Comparison of ENCODE assay signal across 21 cellular contexts in genomic region chr2:120208381-120209353, GRCh38.
"Had no signal": no experiment of that assay in that cellular context is flagged by ENCODE, and none has a peak within 500 bp of the region (broad histone marks: within the 10 kb centered on the region; RNA-seq: fewer than 3 reads in every experiment).

No MANE protein-coding gene starts in this region.

- H3K4me3 Mint-ChIP-seq: activated CD4-positive, alpha-beta memory T cell treated with anti-CD3 and anti-CD28 coated beads, Interleukin-2, amount 10 ng/mL, durations not matched to agents 7 days and 5 days; activated naive CD4-positive, alpha-beta T cell treated with anti-CD3 and anti-CD28 coated beads for 36 hours; activated T-cell treated with anti-CD3 and anti-CD28 coated beads, Interleukin-2, amount 50 U/mL, for 24 hours; dendritic cell treated with granulocyte-macrophage colony-stimulating factor and Interleukin-4, amounts not matched to agents 40 ng/mL and 50 ng/mL, for 4 days; naive B cell; WTC11 had no signal

- H3K27ac ChIP-seq: body of pancreas, prostate gland had no signal

- H3K36me3 Mint-ChIP-seq: naive B cell, WTC11 had no signal

- H3K27me3 Mint-ChIP-seq: activated CD4-positive, alpha-beta memory T cell treated with anti-CD3 and anti-CD28 coated beads, Interleukin-2, amount 10 ng/mL, durations not matched to agents 7 days and 5 days; activated T-cell treated with anti-CD3 and anti-CD28 coated beads, Interleukin-2, amount 50 U/mL, for 24 hours; dendritic cell treated with granulocyte-macrophage colony-stimulating factor and Interleukin-4, amounts not matched to agents 40 ng/mL and 50 ng/mL, for 4 days; naive B cell had no signal

- DNase-seq: activated CD4-positive, alpha-beta memory T cell treated with anti-CD3 and anti-CD28 coated beads, Interleukin-2, amount 10 ng/mL, durations not matched to agents 7 days and 5 days; activated CD8-positive, alpha-beta memory T cell treated with anti-CD3 and anti-CD28 coated beads, Interleukin-2, amount 50 U/mL, for 4 hours; activated naive CD4-positive, alpha-beta T cell treated with anti-CD3 and anti-CD28 coated beads for 36 hours; activated T-cell treated with anti-CD3 and anti-CD28 coated beads, Interleukin-2, amount 50 U/mL, for 24 hours; anterior cingulate cortex; body of pancreas; caudate nucleus; effector CD4-positive, alpha-beta T cell; erythroblast; foreskin fibroblast; lower lobe of right lung; naive B cell; stimulated activated CD4-positive, alpha-beta T cell treated with anti-CD3 and anti-CD28 coated beads, Interleukin-2, amount 100 ng/mL, for 48 hours; stimulated activated CD8-positive, alpha-beta memory T cell treated with anti-CD3 and anti-CD28 coated beads, Interleukin-4, amount 100 ng/mL, for 48 hours; stimulated activated naive CD4-positive, alpha-beta T cell treated with Interleukin-2 at 50 U/mL for 16 hours; T1000 had no signal

- H3K9me3 Mint-ChIP-seq: activated CD4-positive, alpha-beta memory T cell treated with anti-CD3 and anti-CD28 coated beads, Interleukin-2, amount 10 ng/mL, durations not matched to agents 7 days and 5 days; activated naive CD4-positive, alpha-beta T cell treated with anti-CD3 and anti-CD28 coated beads for 36 hours; activated T-cell treated with anti-CD3 and anti-CD28 coated beads, Interleukin-2, amount 50 U/mL, for 24 hours; dendritic cell treated with granulocyte-macrophage colony-stimulating factor and Interleukin-4, amounts not matched to agents 40 ng/mL and 50 ng/mL, for 4 days; naive B cell; WTC11 had no signal

- H3K27ac Mint-ChIP-seq: activated naive CD4-positive, alpha-beta T cell treated with anti-CD3 and anti-CD28 coated beads for 36 hours; activated T-cell treated with anti-CD3 and anti-CD28 coated beads, Interleukin-2, amount 50 U/mL, for 24 hours; dendritic cell treated with granulocyte-macrophage colony-stimulating factor and Interleukin-4, amounts not matched to agents 40 ng/mL and 50 ng/mL, for 4 days; WTC11 had no signal

- H3K4me3 ChIP-seq: body of pancreas, lower lobe of right lung, prostate gland had no signal

- H3K36me3 ChIP-seq: lower lobe of right lung, prostate gland had no signal

- H3K9me3 ChIP-seq: body of pancreas, lower lobe of right lung, prostate gland had no signal

- H3K4me1 ChIP-seq: body of pancreas, prostate gland had no signal

- ATAC-seq: body of pancreas, left lobe of liver, SK-N-SH treated with all-trans-retinoic acid at 6 μM for 48 hours, WTC11 had no signal

- H3K27me3 ChIP-seq: body of pancreas had no signal
